Comparison of ENCODE assay signal across 8 cellular contexts in the genomic region with DNA sequence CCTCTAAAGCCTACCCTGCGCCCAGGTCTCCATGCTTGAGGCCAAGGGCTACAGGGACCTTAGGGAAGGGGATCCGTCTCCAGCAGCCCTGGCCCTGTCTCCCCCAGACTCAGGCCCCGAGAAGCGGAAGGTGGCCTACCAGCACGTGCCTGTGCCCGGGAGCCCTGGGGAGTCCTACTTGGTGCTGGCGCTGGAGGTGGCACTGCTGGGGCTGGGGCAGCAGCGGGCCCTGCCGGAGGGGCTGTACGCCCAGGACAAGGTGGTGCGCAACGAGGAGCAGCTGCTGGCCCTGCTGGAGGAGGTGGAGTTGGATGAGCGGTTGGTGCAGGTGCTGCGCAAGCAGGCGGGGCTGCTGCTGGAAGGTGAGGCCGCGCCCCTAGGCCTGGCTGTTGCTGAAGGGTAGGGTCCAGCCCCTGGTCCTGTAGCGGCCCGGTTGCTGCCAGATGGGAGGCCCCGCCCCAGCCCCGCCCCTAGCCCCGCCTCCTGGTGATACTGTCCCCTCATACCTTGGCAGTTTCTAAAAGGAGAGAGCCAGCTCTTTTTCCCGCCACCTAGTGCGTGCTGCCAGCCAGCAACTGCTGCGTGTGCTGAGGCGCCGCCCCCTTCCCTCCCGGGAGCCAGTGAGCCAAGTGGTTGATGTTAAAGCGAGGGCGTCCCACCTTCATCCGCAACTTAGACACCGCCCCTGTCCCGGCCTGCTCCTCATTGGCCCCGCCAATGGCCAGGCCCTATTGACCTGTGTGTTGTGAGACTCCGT. TPM values are rescaled to one million over a fixed set of nuclear protein-coding genes. Genes with fewer than 3 reads are reported as not detected.
A peak's percentile ranks its signal among the peaks of the same experiment; 100 is the strongest.
DNase-seq lines count a peak whose midpoint lies in the region; ATAC-seq and TF ChIP-seq lines count a peak whose summit lies in the region.

No MANE protein-coding gene starts in this region.

- DNase-seq in Right ventricle myocardium inferior (ENCODE audit: missing footprints) (peak; percentile 62), right atrium auricular region (ENCODE audit: low spot score) (no peak), upper lobe of left lung (peak; percentile 87 to 89), SW 1271 (lab: John Stamatoyannopoulos, UW) (no peak), foreskin melanocyte (no peak)
- DNase-seq in activated CD4-positive, alpha-beta T cell treated with anti-CD3 and anti-CD28 coated beads, Interleukin-2, amount 10 ng/mL, durations not matched to agents 24 days and 14 days, result peak; percentile 75
- DNase-seq in NK-92 treated with Interleukin-12 subunit alpha and Interleukin-12 subunit beta, amount 100 ng/mL, for 24 hours (lab: John Stamatoyannopoulos, UW), result no peak

- no peak overlapping the region for H3K27ac Mint-ChIP-seq in activated CD4-positive, alpha-beta T cell treated with anti-CD3 and anti-CD28 coated beads, Interleukin-2, amount 10 ng/mL, durations not matched to agents 24 days and 14 days

- H3K27ac ChIP-seq in right atrium auricular region (no peak overlapping the region), iPS-20b (ENCODE audit: low read length) (peak overlapping the region; percentile 98), upper lobe of left lung (peak overlapping the region in 3 of 4 donors; percentile 40 to 63 (median 62))

- peak overlapping the region; percentile 94; the same call in 1 of the 2 replicates for H3K9ac ChIP-seq in iPS-20b (ENCODE audit: low read depth, low read length)

- H3K27me3 ChIP-seq in right atrium auricular region (no peaks in the 10 kb centered on the region), iPS-20b (ENCODE audit: insufficient read depth, low read length) (no peaks in the 10 kb centered on the region), upper lobe of left lung (no peaks in the 10 kb centered on the region)

- 64 to 76% methylated on average over 22 to 34 of the region's 35 CpGs for WGBS in upper lobe of left lung, 2 donors

- TF ChIP-seq EP300 in upper lobe of left lung (IDR thresholded peaks at IDR 0.05), result no peak

- H3K9me3 ChIP-seq in right atrium auricular region (no peaks in the 10 kb centered on the region), iPS-20b (ENCODE audit: insufficient read depth, low read depth, low read length) (no peaks in the 10 kb centered on the region), upper lobe of left lung (no peaks in the 10 kb centered on the region)

- H3K4me1 Mint-ChIP-seq in activated CD4-positive, alpha-beta T cell treated with anti-CD3 and anti-CD28 coated beads, Interleukin-2, amount 10 ng/mL, durations not matched to agents 24 days and 14 days, result peaks cover 7% of the 10 kb centered on the region

- ATAC-seq in Right ventricle myocardium inferior (peak; percentile 9), upper lobe of left lung (ENCODE audit: low FRiP score in 2 of 2) (peak; percentile 42 to 91)

- no peaks in the 10 kb centered on the region for H3K9me3 Mint-ChIP-seq in activated CD4-positive, alpha-beta T cell treated with anti-CD3 and anti-CD28 coated beads, Interleukin-2, amount 10 ng/mL, durations not matched to agents 24 days and 14 days

- intact Hi-C loops in Right ventricle myocardium inferior (cut with DNase I), result no loop called here
- intact Hi-C loops in activated CD4-positive, alpha-beta T cell treated with anti-CD3 and anti-CD28 coated beads, Interleukin-2, amount 10 ng/mL, durations not matched to agents 24 days and 14 days (cut with micrococcal nuclease), result no loop called here

- TF ChIP-seq CTCF in right atrium auricular region (IDR thresholded peaks at IDR 0.05), result no peak
- TF ChIP-seq CTCF in upper lobe of left lung (IDR thresholded peaks at IDR 0.05), result no peak

- H3K4me3 ChIP-seq in right atrium auricular region, result peak overlapping the region in 1 of 2 donors; percentile 13
- peak overlapping the region; percentile 88 for H3K4me3 ChIP-seq in iPS-20b (ENCODE audit: low read length)
- peak overlapping the region in 3 of 4 donors; percentile 33 to 43 (median 42) for H3K4me3 ChIP-seq in upper lobe of left lung

- H3K4me1 ChIP-seq in right atrium auricular region, result peaks cover 0 to 11% of the 10 kb centered on the region in 2 donors
- no peaks in the 10 kb centered on the region for H3K4me1 ChIP-seq in iPS-20b (ENCODE audit: insufficient read depth, low read length)
- peaks cover 0 to 6% (median 2%) of the 10 kb centered on the region in 4 donors for H3K4me1 ChIP-seq in upper lobe of left lung

- peaks cover 22% of the 10 kb centered on the region for H3K36me3 Mint-ChIP-seq in activated CD4-positive, alpha-beta T cell treated with anti-CD3 and anti-CD28 coated beads, Interleukin-2, amount 10 ng/mL, durations not matched to agents 24 days and 14 days (ENCODE audit: low read depth)

- H3K27me3 Mint-ChIP-seq in activated CD4-positive, alpha-beta T cell treated with anti-CD3 and anti-CD28 coated beads, Interleukin-2, amount 10 ng/mL, durations not matched to agents 24 days and 14 days, result no peaks in the 10 kb centered on the region

- H3K36me3 ChIP-seq in right atrium auricular region, result peaks cover 12% of the 10 kb centered on the region
- peaks cover 39% of the 10 kb centered on the region for H3K36me3 ChIP-seq in iPS-20b (ENCODE audit: insufficient read depth, low read depth, low read length)
- peaks cover 0 to 58% (median 12%) of the 10 kb centered on the region in 4 donors for H3K36me3 ChIP-seq in upper lobe of left lung

- peak overlapping the region; percentile 30 for H3K4me3 Mint-ChIP-seq in activated CD4-positive, alpha-beta T cell treated with anti-CD3 and anti-CD28 coated beads, Interleukin-2, amount 10 ng/mL, durations not matched to agents 24 days and 14 days

- TF ChIP-seq POLR2A in upper lobe of left lung (IDR thresholded peaks at IDR 0.05), result no peak

RNA-seq across cellular contexts. Expression of gene ZSWIM4, which starts 22.6 kb away (rescaled TPM):
- total RNA-seq in Right ventricle myocardium inferior, result 2.1 TPM
- total RNA-seq in right atrium auricular region, result 1 to 10 TPM; 5.7 to 9.8 TPM
- 7.3 and 7.5 TPM in 2 replicates for total RNA-seq in activated CD4-positive, alpha-beta T cell treated with anti-CD3 and anti-CD28 coated beads, Interleukin-2, amount 10 ng/mL, durations not matched to agents 24 days and 14 days
- 10 to 100 TPM in 4 of 6 donors, 1 to 10 TPM in 2; 7.3 to 22.6 (median 10.1) TPM for total RNA-seq in upper lobe of left lung

RNA-seq across cellular contexts. Expression of gene C19orf53, which starts 43.5 kb away (rescaled TPM):
- total RNA-seq in Right ventricle myocardium inferior, result 89.9 TPM
- 100 to 1,000 TPM; 272 to 304 TPM for total RNA-seq in right atrium auricular region
- 142 and 143 TPM in 2 replicates for total RNA-seq in activated CD4-positive, alpha-beta T cell treated with anti-CD3 and anti-CD28 coated beads, Interleukin-2, amount 10 ng/mL, durations not matched to agents 24 days and 14 days
- total RNA-seq in upper lobe of left lung, result 100 to 1,000 TPM in 3 of 6 donors, 10 to 100 TPM in 2, 1 to 10 TPM in 1; 9.4 to 158 (median 96.5) TPM

RNA-seq across cellular contexts. Expression of gene MRI1, which starts 53.5 kb away (rescaled TPM):
- total RNA-seq in Right ventricle myocardium inferior (13.0 TPM), right atrium auricular region (10 to 100 TPM; 18.2 to 19.4 TPM), upper lobe of left lung (100 to 1,000 TPM in 2 of 6 donors, 10 to 100 TPM in 4; 29.4 to 155 (median 42.3) TPM)
- total RNA-seq in activated CD4-positive, alpha-beta T cell treated with anti-CD3 and anti-CD28 coated beads, Interleukin-2, amount 10 ng/mL, durations not matched to agents 24 days and 14 days, result 42.9 and 46.7 TPM in 2 replicates

RNA-seq across cellular contexts. Expression of gene NANOS3, which starts 59.1 kb away (rescaled TPM):
- 0.68 TPM for total RNA-seq in Right ventricle myocardium inferior
- total RNA-seq in right atrium auricular region, result not detected
- total RNA-seq in activated CD4-positive, alpha-beta T cell treated with anti-CD3 and anti-CD28 coated beads, Interleukin-2, amount 10 ng/mL, durations not matched to agents 24 days and 14 days, result 1.4 and 1.9 TPM in 2 replicates
- 1 to 10 TPM in 2 of 6 donors, not detected in 4; 1.3 to 5.2 TPM for total RNA-seq in upper lobe of left lung

Comparison
In these comparisons a context has a peak if more than half of its experiments do, and no peak if none do; other contexts are left out.
1. DNase-seq: peak in Right ventricle myocardium inferior (single experiment), activated CD4-positive, alpha-beta T cell treated with anti-CD3 and anti-CD28 coated beads, Interleukin-2, amount 10 ng/mL, durations not matched to agents 24 days and 14 days (single experiment) and upper lobe of left lung (2 of 2); none in right atrium auricular region (single experiment), SW 1271 (0 of 2), NK-92 treated with Interleukin-12 subunit alpha and Interleukin-12 subunit beta, amount 100 ng/mL, for 24 hours (single experiment) and foreskin melanocyte (single experiment).
2. H3K27ac ChIP-seq: peak in iPS-20b (single experiment) and upper lobe of left lung (3 of 4); none in right atrium auricular region (0 of 2).